Comparison of ENCODE assay signal across 8 cellular contexts in genomic region chr1:70220517-70221240, GRCh38.
DNase-seq lines count a peak whose midpoint lies in the region; ATAC-seq and TF ChIP-seq lines count a peak whose summit lies in the region.

No MANE protein-coding gene starts in this region.

- H3K9me3 ChIP-seq in muscle layer of colon (ENCODE audit: low read length): no peaks in the 10 kb centered on the region

- POLR2A ChIA-PET in AG04449 (lab: Yijun Ruan, JAX): interaction anchor here (0.7 to 1.3 kb wide), 4 partner anchors 14 to 1999 kb away, joined by 3 to 15 read pairs (median 3); partner anchors contain the start of gene LRRC40

- peaks cover 28% of the 10 kb centered on the region for H3K36me3 ChIP-seq in brain microvascular endothelial cell (replicated peaks)
- peaks cover 18% of the 10 kb centered on the region for H3K36me3 ChIP-seq in muscle layer of colon (ENCODE audit: insufficient read depth, low read length)

- H3K27ac ChIP-seq in brain microvascular endothelial cell (peak overlapping the region; percentile 89), muscle layer of colon (ENCODE audit: low read depth, low read length) (peak overlapping the region; percentile 86)

- DNase-seq in AG04449 (ENCODE audit: low read depth, low spot score) (no peak), brain microvascular endothelial cell (no peak), kidney glomerular epithelial cell (lab: John Stamatoyannopoulos, UW) (no peak), NCI-H2081 treated with DMSO at 0.1 percent for 48 hours (lab: John Stamatoyannopoulos, UW) (no peak)
- no peak for DNase-seq in stimulated activated CD4-positive, alpha-beta T cell treated with anti-CD3 and anti-CD28 coated beads, Interleukin-12 subunit alpha, Interleukin-12 subunit beta, amount 100 ng/mL, for 4 hours

- ATAC-seq in GM19328 (IDR thresholded peaks at IDR 0.05; ENCODE audit: unreplicated experiment): peak; percentile 8
- ATAC-seq in HG03520 (IDR thresholded peaks at IDR 0.05; ENCODE audit: unreplicated experiment): peak; percentile 7

- no peak for TF ChIP-seq CTCF in AG04449 (IDR thresholded peaks at IDR 0.05; ENCODE audit: insufficient read depth, low read length, missing control alignments)
- no peak for TF ChIP-seq CTCF in brain microvascular endothelial cell (IDR thresholded peaks at IDR 0.05; ENCODE audit: low read depth, low read length, missing control alignments)

- CTCF ChIA-PET in AG04449 (lab: Yijun Ruan, JAX): interaction anchor here (0.7 to 1.0 kb wide), 2 partner anchors 8 to 10 kb away, joined by 3 to 4 read pairs; no protein-coding TSS in a partner anchor

- H3K4me3 ChIP-seq in AG04449 (ENCODE audit: low read depth, low read length) (peak overlapping the region; percentile 74), brain microvascular endothelial cell (ENCODE audit: low read depth, low read length) (peak overlapping the region; percentile 72), muscle layer of colon (ENCODE audit: low read depth in 1 of 2, low read length in 2 of 2) (peak overlapping the region in 1 of 2 donors; percentile 73)

- no peak overlapping the region for H3K9ac ChIP-seq in muscle layer of colon (ENCODE audit: low read length)

- in situ Hi-C loops in brain microvascular endothelial cell (cut with HindIII; ENCODE audit: low pct_ligation_motif_present, low sequenced_read_pairs): no loop called here

- peaks cover 30% of the 10 kb centered on the region for H3K4me1 ChIP-seq in muscle layer of colon (ENCODE audit: insufficient read depth, low read length)

- H3K27me3 ChIP-seq in brain microvascular endothelial cell (replicated peaks) (no peaks in the 10 kb centered on the region), muscle layer of colon (ENCODE audit: control insufficient read depth in 1 of 2, insufficient read depth in 2 of 2, low read length in 2 of 2) (no peaks in the 10 kb centered on the region)
